In genomic region chr6:111844921-111845320, GRCh38 we compare ENCODE assay signal across 10 cellular contexts. TPM values are rescaled to one million over a fixed set of nuclear protein-coding genes. Genes with fewer than 3 reads are reported as not detected.
A peak's percentile ranks its signal among the peaks of the same experiment; 100 is the strongest.
DNase-seq lines count a peak whose midpoint lies in the region; ATAC-seq and TF ChIP-seq lines count a peak whose summit lies in the region.
"Had no signal": no experiment of that assay in that cellular context is flagged by ENCODE, and none has a peak within 500 bp of the region (broad histone marks: within the 10 kb centered on the region; RNA-seq: fewer than 3 reads in every experiment).

No MANE protein-coding gene starts in this region.

- H3K27ac ChIP-seq in OCI-LY7 (ENCODE audit: low read depth, low read length, poor library complexity, severe bottlenecking): no peak overlapping the region
- peak overlapping the region; percentile 53 for H3K27ac ChIP-seq in left ventricle myocardium inferior (replicated peaks)

- CTCF ChIA-PET in OCI-LY7 (lab: Charles Lee; ENCODE audit: unreplicated experiment): no interaction called here
- CTCF ChIA-PET in activated CD4-positive, alpha-beta T cell treated with anti-CD3 and anti-CD28 coated beads, Interleukin-2, amount 10 ng/mL, durations not matched to agents 7 days and 5 days (lab: Charles Lee): interaction anchor here (1.0 to 3.5 kb wide), 11 partner anchors 9 to 129 kb away, joined by 3 to 23 read pairs (median 4); partner anchors contain the start of gene FYN

- peak; percentile 2 for ATAC-seq in Right ventricle myocardium superior (ENCODE audit: poor library complexity)

- no peaks in the 10 kb centered on the region; the same call in 1 of the 2 replicates for H4K20me1 ChIP-seq in OCI-LY7 (ENCODE audit: insufficient read depth, low read length)

- no peak for DNase-seq in Right ventricle myocardium superior
- no peak for DNase-seq in cardiac septum (ENCODE audit: low spot score)
- no peak for DNase-seq in OCI-LY7 (ENCODE audit: low spot score)
- DNase-seq in left ventricle myocardium inferior: no peak
- DNase-seq in GDM1 (lab: John Stamatoyannopoulos, UW): no peak
- no peak for DNase-seq in lower leg skin (ENCODE audit: low spot score in 2 of 2)
- DNase-seq in NCI-H510A treated with DMSO at 0.1 percent for 48 hours (lab: John Stamatoyannopoulos, UW): no peak
- no peak for DNase-seq in activated CD4-positive, alpha-beta T cell treated with anti-CD3 and anti-CD28 coated beads, Interleukin-2, amount 10 ng/mL, durations not matched to agents 7 days and 5 days
- DNase-seq: amniotic stem cell, left cardiac atrium had no signal

- intact Hi-C loops in Right ventricle myocardium superior (cut with DNase I) (no loop called here), cardiac septum (cut with DNase I) (no loop called here), OCI-LY7 (cut with micrococcal nuclease; ENCODE audit: unreplicated experiment) (loop anchor here (5.0 kb wide), 1 partner anchor 78 kb away; no protein-coding TSS in a partner anchor), left ventricle myocardium inferior (cut with micrococcal nuclease) (no loop called here), lower leg skin (cut with DNase I; ENCODE audit: low total_unique reads) (no loop called here)

- no TSS peak for BruUV-seq in OCI-LY7 (replicated peaks; lab: Mats Ljungman, UMichigan)

- H3K27me3 ChIP-seq in left ventricle myocardium inferior (ENCODE audit: low read depth): no peaks in the 10 kb centered on the region

- no peak overlapping the region for H2AFZ ChIP-seq in OCI-LY7 (ENCODE audit: low read length)

- POLR2A ChIA-PET in OCI-LY7 (lab: Charles Lee): interaction anchor here (1.3 to 2.1 kb wide), 4 partner anchors 9 to 39 kb away, joined by 3 to 20 read pairs (median 7); no protein-coding TSS in a partner anchor
- POLR2A ChIA-PET in activated CD4-positive, alpha-beta T cell treated with anti-CD3 and anti-CD28 coated beads, Interleukin-2, amount 10 ng/mL, durations not matched to agents 7 days and 5 days (lab: Charles Lee): interaction anchor here (1.1 kb wide), 1 partner anchor 25 kb away, joined by 3 read pairs; no protein-coding TSS in a partner anchor

- peaks cover 10% of the 10 kb centered on the region for H3K4me1 Mint-ChIP-seq in activated CD4-positive, alpha-beta T cell treated with anti-CD3 and anti-CD28 coated beads, Interleukin-2, amount 10 ng/mL, durations not matched to agents 7 days and 5 days

- no peak overlapping the region for H3K27ac Mint-ChIP-seq in activated CD4-positive, alpha-beta T cell treated with anti-CD3 and anti-CD28 coated beads, Interleukin-2, amount 10 ng/mL, durations not matched to agents 7 days and 5 days

- peak overlapping the region; percentile 39 for H3K4me2 ChIP-seq in OCI-LY7 (ENCODE audit: low read length)

- H3K4me3 ChIP-seq in OCI-LY7 (ENCODE audit: low read depth, low read length, poor library complexity, severe bottlenecking) (no peak overlapping the region), left ventricle myocardium inferior (no peak overlapping the region), lower leg skin (ENCODE audit: low read depth, poor library complexity, severe bottlenecking) (no peak overlapping the region)

- TF ChIP-seq POLR2A in lower leg skin (IDR thresholded peaks at IDR 0.05): no peak

- 0 out of 2 replicates have a peak, but pooled peaks cover 8% of the 10 kb centered on the region for H3K36me3 ChIP-seq in OCI-LY7 (ENCODE audit: insufficient read depth, low read length)
- H3K36me3 ChIP-seq in left ventricle myocardium inferior: no peaks in the 10 kb centered on the region

- H3K27me3 Mint-ChIP-seq in activated CD4-positive, alpha-beta T cell treated with anti-CD3 and anti-CD28 coated beads, Interleukin-2, amount 10 ng/mL, durations not matched to agents 7 days and 5 days: no peaks in the 10 kb centered on the region

- H3K9me3 ChIP-seq in OCI-LY7 (ENCODE audit: low read length) (no peaks in the 10 kb centered on the region), left ventricle myocardium inferior (replicated peaks) (no peaks in the 10 kb centered on the region)

- 76 to 77% methylated on average over 2 of the region's 2 CpGs for WGBS in lower leg skin, 2 donors

- no peak overlapping the region for H3K4me3 Mint-ChIP-seq in activated CD4-positive, alpha-beta T cell treated with anti-CD3 and anti-CD28 coated beads, Interleukin-2, amount 10 ng/mL, durations not matched to agents 7 days and 5 days

- H3K9me3 Mint-ChIP-seq in activated CD4-positive, alpha-beta T cell treated with anti-CD3 and anti-CD28 coated beads, Interleukin-2, amount 10 ng/mL, durations not matched to agents 7 days and 5 days: no peaks in the 10 kb centered on the region

- no peak for TF ChIP-seq CTCF in OCI-LY7 (conservative IDR thresholded peaks at IDR 0.05; ENCODE audit: low read length)
- peak; percentile 26 for TF ChIP-seq CTCF in left ventricle myocardium inferior (IDR thresholded peaks at IDR 0.05; ENCODE audit: borderline replicate concordance)
- no peak for TF ChIP-seq CTCF in lower leg skin (IDR thresholded peaks at IDR 0.05)

- no peaks in the 10 kb centered on the region for H3K79me2 ChIP-seq in OCI-LY7 (ENCODE audit: insufficient read depth, low read depth, low read length)

- H3K4me1 ChIP-seq in OCI-LY7 (ENCODE audit: insufficient read depth, low read length, poor library complexity, severe bottlenecking): peaks cover 32% of the 10 kb centered on the region
- H3K4me1 ChIP-seq in left ventricle myocardium inferior: peaks cover 100% of the 10 kb centered on the region

- peaks cover 33% of the 10 kb centered on the region for H3K36me3 Mint-ChIP-seq in activated CD4-positive, alpha-beta T cell treated with anti-CD3 and anti-CD28 coated beads, Interleukin-2, amount 10 ng/mL, durations not matched to agents 7 days and 5 days (ENCODE audit: low read depth)

- H3K9me2 ChIP-seq in OCI-LY7 (ENCODE audit: insufficient read depth, low read length): no peaks in the 10 kb centered on the region

RNA-seq across cellular contexts. Expression of gene FYN, which starts 28.3 kb away (rescaled TPM):
- total RNA-seq in Right ventricle myocardium superior: 40.6 TPM
- total RNA-seq in cardiac septum: 65.3 TPM
- 57.3 and 65.3 TPM in 2 replicates for total RNA-seq in OCI-LY7 (2014; rRNA removed; shearing (Covaris generic))
- total RNA-seq in OCI-LY7 (2022): 92.9 and 109 TPM in 2 replicates
- 46.3 TPM for total RNA-seq in left ventricle myocardium inferior
- 10 to 100 TPM; 56.3 to 96.4 (median 81.8) TPM for total RNA-seq in lower leg skin
- 100 to 1,000 TPM; 179 to 225 TPM for total RNA-seq in activated CD4-positive, alpha-beta T cell treated with anti-CD3 and anti-CD28 coated beads, Interleukin-2, amount 10 ng/mL, durations not matched to agents 7 days and 5 days
